In the genomic region with DNA sequence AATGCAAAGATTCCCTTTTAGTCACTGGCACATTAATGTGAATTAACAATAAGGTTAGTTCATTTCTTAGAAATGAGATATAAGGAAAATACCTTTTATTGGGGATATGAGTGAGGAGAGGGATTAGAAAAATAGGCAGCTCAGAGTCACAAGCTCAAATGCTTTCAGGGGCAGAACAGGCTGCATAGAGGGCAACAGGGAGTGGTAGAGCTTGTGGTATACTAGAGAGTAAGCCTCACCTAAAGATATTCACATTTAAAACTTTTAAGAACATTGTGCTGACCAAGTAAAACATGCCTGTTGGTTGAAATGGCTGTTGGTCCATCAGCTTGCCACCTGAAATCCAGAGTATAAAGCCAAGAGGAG, we compare ENCODE assay signal across 19 cellular contexts. TPM values are rescaled to one million over a fixed set of nuclear protein-coding genes. Genes with fewer than 3 reads are reported as not detected.
DNase-seq lines count a peak whose midpoint lies in the region; ATAC-seq and TF ChIP-seq lines count a peak whose summit lies in the region.
"Had no signal": no experiment of that assay in that cellular context is flagged by ENCODE, and none has a peak within 500 bp of the region (broad histone marks: within the 10 kb centered on the region; RNA-seq: fewer than 3 reads in every experiment).

No MANE protein-coding gene starts in this region.

- no peak overlapping the region for H4K8ac ChIP-seq in mesendoderm (ENCODE audit: low read depth, low read length)

- H2BK15ac ChIP-seq in mesendoderm (replicated peaks; ENCODE audit: low read depth): no peak overlapping the region

- no peak overlapping the region for H3K27ac ChIP-seq in Panc1 (ENCODE audit: low read length)
- peak overlapping the region; percentile 91 for H3K27ac ChIP-seq in mammary epithelial cell (ENCODE audit: insufficient read depth, low read depth, low read length)
- peak overlapping the region; percentile 36 for H3K27ac ChIP-seq in mesendoderm (ENCODE audit: low read depth, low read length)
- H3K27ac ChIP-seq in vagina: peak overlapping the region; percentile 24
- H3K27ac ChIP-seq: BLaER1 treated with 17β-estradiol and CSF1 and Interleukin-3, amounts not matched to agents 10 nM and 100 nM had no signal

- H3K27ac Mint-ChIP-seq in activated T-helper 1 cell treated with anti-CD3 and anti-CD28 coated beads, Interleukin-12 subunit alpha, Interleukin-12 subunit beta, Interleukin-2, Interleukin-4 antibody, amounts not matched to agents 30 ng/mL and 10 ng/mL and 1 ng/mL, durations not matched to agents 14 hours and 24 hours and 36 hours: no peak overlapping the region
- H3K27ac Mint-ChIP-seq: effector memory CD8-positive, alpha-beta T cell had no signal

- POLR2A ChIA-PET in Panc1 (lab: Charles Lee): no interaction called here

- no peaks in the 10 kb centered on the region for H3K36me3 ChIP-seq in Panc1 (ENCODE audit: control insufficient read depth, insufficient read depth, low read length)
- H3K36me3 ChIP-seq in mammary epithelial cell (ENCODE audit: insufficient read depth, low read length): no peaks in the 10 kb centered on the region
- H3K36me3 ChIP-seq in mesendoderm (ENCODE audit: control insufficient read depth, insufficient read depth, low read length): no peaks in the 10 kb centered on the region
- no peaks in the 10 kb centered on the region for H3K36me3 ChIP-seq in vagina
- H3K36me3 ChIP-seq: BLaER1 treated with 17β-estradiol and CSF1 and Interleukin-3, amounts not matched to agents 10 nM and 100 nM; right lobe of liver had no signal

- H3K4me2 ChIP-seq in mammary epithelial cell (ENCODE audit: insufficient read depth, low read depth, low read length) (peak overlapping the region; percentile 74), mesendoderm (ENCODE audit: low read length) (no peak overlapping the region)

- H3K56ac ChIP-seq in mesendoderm (ENCODE audit: low read length): no peak overlapping the region

- no peaks in the 10 kb centered on the region for H3K79me1 ChIP-seq in mesendoderm (ENCODE audit: low read length)

- intact Hi-C loops in Panc1 (cut with micrococcal nuclease; ENCODE audit: unreplicated experiment) (no loop called here), mammary epithelial cell (cut with micrococcal nuclease) (loop anchor here (5.0 kb wide), 1 partner anchor 1777 kb away; no protein-coding TSS in a partner anchor), vagina (cut with DNase I) (no loop called here)
- intact Hi-C loops in activated T-helper 1 cell treated with anti-CD3 and anti-CD28 coated beads, Interleukin-12 subunit alpha, Interleukin-12 subunit beta, Interleukin-2, Interleukin-4 antibody, amounts not matched to agents 30 ng/mL and 10 ng/mL and 1 ng/mL, durations not matched to agents 14 hours and 24 hours and 36 hours (cut with micrococcal nuclease): no loop called here

- BruUV-seq in Panc1 (replicated peaks; lab: Mats Ljungman, UMichigan) (no TSS peak), mammary epithelial cell (replicated peaks; lab: Mats Ljungman, UMichigan) (TSS peak; percentile 18)

- no peak overlapping the region for H2AK5ac ChIP-seq in mesendoderm (ENCODE audit: low read length)

- no peaks in the 10 kb centered on the region for H3K79me2 ChIP-seq in mammary epithelial cell (ENCODE audit: insufficient read depth, low read length)
- no peaks in the 10 kb centered on the region for H3K79me2 ChIP-seq in mesendoderm (ENCODE audit: control insufficient read depth, insufficient read depth, low read length)

- H3K4me1 Mint-ChIP-seq in activated T-helper 1 cell treated with anti-CD3 and anti-CD28 coated beads, Interleukin-12 subunit alpha, Interleukin-12 subunit beta, Interleukin-2, Interleukin-4 antibody, amounts not matched to agents 30 ng/mL and 10 ng/mL and 1 ng/mL, durations not matched to agents 14 hours and 24 hours and 36 hours (ENCODE audit: low read depth): no peaks in the 10 kb centered on the region

- H4K5ac ChIP-seq in mesendoderm (ENCODE audit: low read length): no peak overlapping the region

- no peak overlapping the region for H2AFZ ChIP-seq in mammary epithelial cell (ENCODE audit: low read depth, low read length)

- H2BK5ac ChIP-seq in mesendoderm (ENCODE audit: low read length): no peak overlapping the region

- H3K9me3 ChIP-seq in Panc1 (ENCODE audit: control insufficient read depth, insufficient read depth, low read depth, low read length): no peaks in the 10 kb centered on the region
- no peaks in the 10 kb centered on the region for H3K9me3 ChIP-seq in mammary epithelial cell (replicated peaks; ENCODE audit: insufficient read depth, low read length)
- H3K9me3 ChIP-seq in vagina: no peaks in the 10 kb centered on the region
- H3K9me3 ChIP-seq: BLaER1 treated with 17β-estradiol and CSF1 and Interleukin-3, amounts not matched to agents 10 nM and 100 nM; right lobe of liver had no signal

- CTCF ChIA-PET in Panc1 (lab: Charles Lee): interaction anchor here (0.7 kb wide), 1 partner anchor 860 kb away, joined by 6 read pairs; no protein-coding TSS in a partner anchor
- CTCF ChIA-PET in mammary epithelial cell (lab: Charles Lee; ENCODE audit: low non-redundant PET): interaction anchor here (0.5 to 0.7 kb wide), 4 partner anchors 21 to 201 kb away, joined by 3 to 6 read pairs (median 4); no protein-coding TSS in a partner anchor

- H4K20me1 ChIP-seq in mammary epithelial cell (ENCODE audit: insufficient read depth, low read length): no peaks in the 10 kb centered on the region
- H4K20me1 ChIP-seq: BLaER1 treated with 17β-estradiol and CSF1 and Interleukin-3, amounts not matched to agents 10 nM and 100 nM had no signal

- peak overlapping the region; percentile 57 for H3K9ac ChIP-seq in mammary epithelial cell (ENCODE audit: insufficient read depth, low read length)
- no peak overlapping the region for H3K9ac ChIP-seq in mesendoderm (ENCODE audit: low read length)
- H3K9ac ChIP-seq: BLaER1 treated with 17β-estradiol and CSF1 and Interleukin-3, amounts not matched to agents 10 nM and 100 nM had no signal

- H3K4me1 ChIP-seq in Panc1 (ENCODE audit: control insufficient read depth, insufficient read depth, low read length) (no peaks in the 10 kb centered on the region), mammary epithelial cell (ENCODE audit: insufficient read depth, low read length) (peaks cover 21% of the 10 kb centered on the region), mesendoderm (ENCODE audit: control insufficient read depth, low read depth, low read length) (no peaks in the 10 kb centered on the region), vagina (peaks cover 32% of the 10 kb centered on the region)

- H3K4me3 Mint-ChIP-seq in activated T-helper 1 cell treated with anti-CD3 and anti-CD28 coated beads, Interleukin-12 subunit alpha, Interleukin-12 subunit beta, Interleukin-2, Interleukin-4 antibody, amounts not matched to agents 30 ng/mL and 10 ng/mL and 1 ng/mL, durations not matched to agents 14 hours and 24 hours and 36 hours: no peak overlapping the region
- H3K4me3 Mint-ChIP-seq: effector memory CD8-positive, alpha-beta T cell had no signal

- in situ Hi-C loops in Panc1 (cut with HindIII; ENCODE audit: low pct_unique_long_range_greater_than_20kb, low sequenced_read_pairs): no loop called here
- in situ Hi-C loops in mammary epithelial cell (cut with MboI; ENCODE audit: low sequenced_read_pairs in 2 of 2): no loop called here

- H3K4ac ChIP-seq in mesendoderm (ENCODE audit: low read depth, low read length): no peak overlapping the region

- no peak overlapping the region for H3K18ac ChIP-seq in mesendoderm (ENCODE audit: low read length)

- TF ChIP-seq POLR2A in vagina (IDR thresholded peaks at IDR 0.05): no peak

- H3K36me3 Mint-ChIP-seq in activated T-helper 1 cell treated with anti-CD3 and anti-CD28 coated beads, Interleukin-12 subunit alpha, Interleukin-12 subunit beta, Interleukin-2, Interleukin-4 antibody, amounts not matched to agents 30 ng/mL and 10 ng/mL and 1 ng/mL, durations not matched to agents 14 hours and 24 hours and 36 hours (ENCODE audit: low read depth): no peaks in the 10 kb centered on the region

- no peaks in the 10 kb centered on the region for H3K9me3 Mint-ChIP-seq in activated T-helper 1 cell treated with anti-CD3 and anti-CD28 coated beads, Interleukin-12 subunit alpha, Interleukin-12 subunit beta, Interleukin-2, Interleukin-4 antibody, amounts not matched to agents 30 ng/mL and 10 ng/mL and 1 ng/mL, durations not matched to agents 14 hours and 24 hours and 36 hours

- H2BK120ac ChIP-seq in mesendoderm (ENCODE audit: low read depth, low read length): no peak overlapping the region

- DNase-seq in Panc1 (ENCODE audit: low read depth, low spot score) (no peak), mammary epithelial cell (no peak), mesendoderm (no peak), vagina (ENCODE audit: extremely low spot score in 2 of 2) (no peak), retina (no peak)
- no peak for DNase-seq in activated T-helper 1 cell treated with anti-CD3 and anti-CD28 coated beads, Interleukin-12 subunit alpha, Interleukin-12 subunit beta, Interleukin-2, Interleukin-4 antibody, amounts not matched to agents 30 ng/mL and 10 ng/mL and 1 ng/mL, durations not matched to agents 14 hours and 24 hours and 36 hours (ENCODE audit: low spot score)
- DNase-seq: activated CD4-positive, alpha-beta T cell treated with anti-CD3 and anti-CD28 coated beads, Interleukin-2, amount 50 U/mL, for 4 hours; central memory CD4-positive, alpha-beta T cell; DMS153; effector memory CD8-positive, alpha-beta T cell; left cardiac atrium; NCI-H1092; NCI-H748 treated with DMSO at 0.1 percent for 48 hours; occipital lobe; right lobe of liver; stimulated activated CD4-positive, alpha-beta T cell treated with anti-CD3 and anti-CD28 coated beads, Interleukin-2, amount 100 ng/mL, for 24 hours; SW 1271 had no signal

- no peak overlapping the region for H3K23ac ChIP-seq in mesendoderm (ENCODE audit: low read length)

- ATAC-seq in Panc1: peak; percentile 69
- no peak for ATAC-seq in HG02571 (IDR thresholded peaks at IDR 0.05; ENCODE audit: unreplicated experiment)
- ATAC-seq: effector memory CD8-positive, alpha-beta T cell had no signal

- dilution Hi-C loops in mammary epithelial cell (cut with HindIII; ENCODE audit: low sequenced_read_pairs): no loop called here

- H3K27me3 ChIP-seq in Panc1 (ENCODE audit: control insufficient read depth, insufficient read depth, low read length) (no peaks in the 10 kb centered on the region), mammary epithelial cell (ENCODE audit: insufficient read depth, low read length) (no peaks in the 10 kb centered on the region), mesendoderm (ENCODE audit: insufficient read depth, low read length, poor library complexity) (no peaks in the 10 kb centered on the region), vagina (no peaks in the 10 kb centered on the region)
- H3K27me3 ChIP-seq: BLaER1 treated with 17β-estradiol and CSF1 and Interleukin-3, amounts not matched to agents 10 nM and 100 nM; right lobe of liver had no signal

- peaks cover 3% of the 10 kb centered on the region for H3K27me3 Mint-ChIP-seq in activated T-helper 1 cell treated with anti-CD3 and anti-CD28 coated beads, Interleukin-12 subunit alpha, Interleukin-12 subunit beta, Interleukin-2, Interleukin-4 antibody, amounts not matched to agents 30 ng/mL and 10 ng/mL and 1 ng/mL, durations not matched to agents 14 hours and 24 hours and 36 hours (ENCODE audit: insufficient read depth)

- no peak overlapping the region for H3K4me3 ChIP-seq in Panc1 (ENCODE audit: low read depth in 2 of 2, low read length in 2 of 2)
- no peak overlapping the region for H3K4me3 ChIP-seq in mammary epithelial cell (replicated peaks in 1 of 3; ENCODE audit: insufficient read depth in 1 of 3, low read depth in 2 of 3, low read length in 3 of 3)
- no peak overlapping the region for H3K4me3 ChIP-seq in mesendoderm (ENCODE audit: low read length)
- H3K4me3 ChIP-seq in vagina: no peak overlapping the region
- H3K4me3 ChIP-seq: BLaER1 treated with 17β-estradiol and CSF1 and Interleukin-3, amounts not matched to agents 10 nM and 100 nM; right lobe of liver had no signal

- TF ChIP-seq CTCF in Panc1 (IDR thresholded peaks at IDR 0.05) (no peak), mammary epithelial cell (conservative IDR thresholded peaks at IDR 0.05 in 1 of 2, IDR thresholded peaks at IDR 0.05 in 1 of 2; ENCODE audit: extremely low read depth in 1 of 2, insufficient read depth in 1 of 2, low read depth in 1 of 2, low read length in 2 of 2) (no peak), vagina (IDR thresholded peaks at IDR 0.05) (no peak)

RNA-seq across cellular contexts. Expression of a gene that starts 34.7 kb away (rescaled TPM):
- total RNA-seq in Panc1 (2021; ENCODE audit: unreplicated experiment) (not detected), mammary epithelial cell (under 1 TPM; 0.19 to 0.33 TPM), vagina (0.49 TPM)
- not detected for polyA plus RNA-seq in Panc1 (2012; ENCODE audit: insufficient read length)
- polyA plus RNA-seq in mammary epithelial cell: 0.10 TPM
- not detected for polyA minus RNA-seq in mammary epithelial cell
- polyA plus RNA-seq in mesendoderm (2013, experiment 1 of 2): 0.08 TPM
- 0.04 TPM for polyA plus RNA-seq in mesendoderm (2013, experiment 2 of 2)
- total RNA-seq in activated T-helper 1 cell treated with anti-CD3 and anti-CD28 coated beads, Interleukin-12 subunit alpha, Interleukin-12 subunit beta, Interleukin-2, Interleukin-4 antibody, amounts not matched to agents 30 ng/mL and 10 ng/mL and 1 ng/mL, durations not matched to agents 14 hours and 24 hours and 36 hours: not detected in 2 replicates
